In genomic region chr19:54837542-54837941, GRCh38 we compare ENCODE assay signal across 8 cellular contexts. TPM values are rescaled to one million over a fixed set of nuclear protein-coding genes. Genes with fewer than 3 reads are reported as not detected.
"Had no signal": no experiment of that assay in that cellular context is flagged by ENCODE, and none has a peak within 500 bp of the region (broad histone marks: within the 10 kb centered on the region; RNA-seq: fewer than 3 reads in every experiment).

No MANE protein-coding gene starts in this region.

- ATAC-seq: GM23338 had no signal

- H3K4me1 Mint-ChIP-seq: GM23338, H9 had no signal

- DNase-seq: H9, HCEC 1CT, IMR-90 had no signal

- H3K27ac Mint-ChIP-seq: GM23338, H9 had no signal

- H3K4me3 Mint-ChIP-seq: GM23338, H9 had no signal

- FAIRE-seq: H1, H54, HTR-8/SVneo had no signal

- H3K4me3 ChIP-seq: GM23338 had no signal

RNA-seq across cellular contexts. Expression of gene KIR2DS4, which starts 5.1 kb away (rescaled TPM):
- total RNA-seq: GM23338, H1, H9, HT-29, IMR-90 had no signal

RNA-seq across cellular contexts. Expression of gene KIR3DL2, which starts 12.7 kb away (rescaled TPM):
- total RNA-seq: GM23338, H1, H9, HT-29, IMR-90 had no signal

RNA-seq across cellular contexts. Expression of gene KIR3DL1, which starts 21.3 kb away (rescaled TPM):
- total RNA-seq: GM23338, H1, H9, HT-29, IMR-90 had no signal

RNA-seq across cellular contexts. Expression of gene KIR2DL4, which starts 34.1 kb away (rescaled TPM):
- total RNA-seq: GM23338, H1, H9, HT-29, IMR-90 had no signal

RNA-seq across cellular contexts. Expression of gene FCAR, which starts 36.5 kb away (rescaled TPM):
- total RNA-seq: GM23338, H1, H9, HT-29, IMR-90 had no signal
